ENCODE assay signal across 11 cellular contexts in genomic region chr17:11240041-11240801, GRCh38. TPM values are rescaled to one million over a fixed set of nuclear protein-coding genes. Genes with fewer than 3 reads are reported as not detected.
DNase-seq lines count a peak whose midpoint lies in the region; ATAC-seq lines count a peak whose summit lies in the region.
"Had no signal": no experiment of that assay in that cellular context is flagged by ENCODE, and none has a peak within 500 bp of the region (broad histone marks: within the 10 kb centered on the region; RNA-seq: fewer than 3 reads in every experiment).

No MANE protein-coding gene starts in this region.

- H3K9ac ChIP-seq in ES-I3 (ENCODE audit: low read depth, low read length), result peak overlapping the region; percentile 57

- DNase-seq in left kidney (ENCODE audit: low read depth, low spot score) (peak; percentile 78), HuH-7.5 (ENCODE audit: low spot score) (no peak)
- DNase-seq: activated CD4-positive, alpha-beta T cell treated with anti-CD3 and anti-CD28 coated beads for 48 hours; Calu3; NCI-H1417 had no signal

- 0% methylated on average over 85 of the region's 85 CpGs for WGBS in ectodermal cell, 2 experiments

- ATAC-seq in GM21526 (IDR thresholded peaks at IDR 0.05; ENCODE audit: low FRiP score, unreplicated experiment), result no peak
- no peak for ATAC-seq in HG03175 (IDR thresholded peaks at IDR 0.05; ENCODE audit: unreplicated experiment)
- no peak for ATAC-seq in HG02938 (IDR thresholded peaks at IDR 0.05; ENCODE audit: unreplicated experiment)

- H3K27me3 ChIP-seq in ectodermal cell (ENCODE audit: control insufficient read depth, insufficient read depth, low read length, poor library complexity, severe bottlenecking), result peaks cover 72% of the 10 kb centered on the region

- H3K27ac ChIP-seq in ectodermal cell (ENCODE audit: insufficient read depth, low read depth, low read length, poor library complexity, severe bottlenecking) (no peak overlapping the region), skin epidermis (peak overlapping the region in 1 of 21 experiments; percentile 5)

- H3K36me3 ChIP-seq in ES-I3 (ENCODE audit: insufficient read depth, low read length), result no peaks in the 10 kb centered on the region
- H3K36me3 ChIP-seq in ectodermal cell (ENCODE audit: control insufficient read depth, insufficient read depth, low read length), result no peaks in the 10 kb centered on the region

- H3K4me1 ChIP-seq in ES-I3 (ENCODE audit: insufficient read depth, low read length) (peaks cover 3% of the 10 kb centered on the region; the same call in 1 of the 2 replicates), ectodermal cell (ENCODE audit: control insufficient read depth, insufficient read depth, low read length) (no peaks in the 10 kb centered on the region)

- H3K4me3 ChIP-seq in ectodermal cell (ENCODE audit: insufficient read depth, low read depth, low read length), result peak overlapping the region; percentile 52
- H3K4me3 ChIP-seq in skin epidermis, result peak overlapping the region; percentile 4 to 48 (median 26)

- H3K9me3 ChIP-seq in ES-I3 (ENCODE audit: control insufficient read depth, insufficient read depth, low read length) (no peaks in the 10 kb centered on the region), ectodermal cell (ENCODE audit: control insufficient read depth, low read length) (no peaks in the 10 kb centered on the region)

RNA-seq across cellular contexts. Expression of gene SHISA6, which starts 0.8 kb away (rescaled TPM):
- polyA plus RNA-seq in ectodermal cell (2013, experiment 1 of 4), result 4.9 TPM
- polyA plus RNA-seq in ectodermal cell (2013, experiment 2 of 4), result 6.1 TPM
- 4.1 TPM for polyA plus RNA-seq in ectodermal cell (2013, experiment 3 of 4)
- polyA plus RNA-seq in ectodermal cell (2013, experiment 4 of 4), result 5.7 TPM
